In genomic region chr5:96934695-96935555, GRCh38 we compare ENCODE assay signal across 1 cellular context.
TF ChIP-seq lines count a peak whose summit lies in the region.

No MANE protein-coding gene starts in this region.

TF ChIP-seq in K562, 482 proteins besides CTCF, POLR2A, EP300 and RAD21 (continued from another document and continues in another):
- TF ChIP-seq DEAF1 (CRISPR knock-in tag; IDR thresholded peaks at IDR 0.05) (0 out of 2 replicates have a peak, but pooled peaks have one; percentile 35), NR2F6 (CRISPR knock-in tag; IDR thresholded peaks at IDR 0.05) (no peak), MGA (IDR thresholded peaks at IDR 0.05) (peak; percentile 76), ZNF561 (CRISPR knock-in tag; conservative IDR thresholded peaks at IDR 0.05) (no peak), ZNF696 (CRISPR knock-in tag; conservative IDR thresholded peaks at IDR 0.05) (no peak), SUPT5H (IDR thresholded peaks at IDR 0.05) (peak; percentile 77), ZNF407 (IDR thresholded peaks at IDR 0.05; ENCODE audit: low read depth) (0 out of 2 replicates have a peak, but pooled peaks have one; percentile 22), BRD9 (IDR thresholded peaks at IDR 0.05; ENCODE audit: low read depth, partially characterized antibody) (peak; percentile 32), POLR2AphosphoS5 (IDR thresholded peaks at IDR 0.05; ENCODE audit: control insufficient read depth, insufficient read depth, low read depth, low read length) (peak; percentile 50), MITF (IDR thresholded peaks at IDR 0.05) (no peak; the same call in 1 of the 2 replicates), HCFC1 (IDR thresholded peaks at IDR 0.05; ENCODE audit: low read depth, low read length) (peak; percentile 35; the same call in 1 of the 2 replicates), TAF1 (IDR thresholded peaks at IDR 0.05; ENCODE audit: control insufficient read depth, extremely low read depth, insufficient read depth, low read length, severe bottlenecking) (peak; percentile 74), MYC (IDR thresholded peaks at IDR 0.05; ENCODE audit: low read depth, low read length) (peak; percentile 71; the same call in 1 of the 2 replicates), MYC (CRISPR knock-in tag; IDR thresholded peaks at IDR 0.05; ENCODE audit: borderline replicate concordance, low read depth) (peak; percentile 63; the same call in 1 of the 2 replicates), SNAPC5 (CRISPR knock-in tag; IDR thresholded peaks at IDR 0.05) (no peak), MEIS2 (IDR thresholded peaks at IDR 0.05; ENCODE audit: partially characterized antibody) (peak; percentile 68), POLR3G (IDR thresholded peaks at IDR 0.05; ENCODE audit: extremely low read depth, insufficient read length, insufficient replicate concordance) (no peak), RREB1 (CRISPR knock-in tag; IDR thresholded peaks at IDR 0.05) (no peak; the same call in 1 of the 2 replicates), ZNF764 (CRISPR knock-in tag; IDR thresholded peaks at IDR 0.05; ENCODE audit: low read depth) (no peak)
